In the genomic region with DNA sequence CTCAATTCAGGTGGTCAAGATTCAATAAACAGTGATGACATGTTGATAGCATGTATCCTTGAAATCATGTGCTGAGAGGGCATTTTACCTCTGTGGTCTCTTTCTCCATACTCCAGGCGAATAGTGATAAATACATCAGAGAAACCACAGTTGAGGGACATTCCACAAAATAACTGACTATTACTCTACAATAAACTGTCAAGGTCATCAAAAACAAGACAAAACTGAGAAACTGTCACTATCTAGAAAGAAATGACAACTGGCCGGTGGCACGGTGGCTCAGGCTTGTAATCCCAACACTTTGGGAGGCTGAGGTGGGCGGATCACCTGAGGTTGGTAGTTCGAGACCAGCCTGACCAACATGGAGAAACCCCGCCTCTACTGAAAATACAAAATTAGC, we compare ENCODE assay signal across 2 cellular contexts.
A peak's percentile ranks its signal among the peaks of the same experiment; 100 is the strongest.
TF ChIP-seq lines count a peak whose summit lies in the region.

No MANE protein-coding gene starts in this region.

TF ChIP-seq in HepG2, 621 proteins besides CTCF, POLR2A, EP300 and RAD21:
- TF ChIP-seq MAFK (conservative IDR thresholded peaks at IDR 0.05 in 1 of 2, IDR thresholded peaks at IDR 0.05 in 1 of 2; ENCODE audit: low read length in 2 of 2) (peak; percentile 61 to 70), ZNF460 (CRISPR knock-in tag; IDR thresholded peaks at IDR 0.05; ENCODE audit: borderline replicate concordance) (no peak), MAFF (IDR thresholded peaks at IDR 0.05; ENCODE audit: low read depth, low read length) (peak; percentile 77)

TF ChIP-seq in K562, 482 proteins besides CTCF, POLR2A, EP300 and RAD21:
- TF ChIP-seq ZBTB1 (CRISPR knock-in tag; IDR thresholded peaks at IDR 0.05; ENCODE audit: borderline replicate concordance, low read depth): no peak
- no peak for TF ChIP-seq SAFB2 (IDR thresholded peaks at IDR 0.05; ENCODE audit: borderline replicate concordance, low read depth, low read length, severe bottlenecking)
- no peak for TF ChIP-seq ZC3H11A (IDR thresholded peaks at IDR 0.05; ENCODE audit: low read depth, low read length)
- TF ChIP-seq ZNF79 (CRISPR knock-in tag; IDR thresholded peaks at IDR 0.05; ENCODE audit: low read depth): no peak
- TF ChIP-seq ZNF316 (IDR thresholded peaks at IDR 0.05): peak; percentile 48
- no peak for TF ChIP-seq DEAF1 (CRISPR knock-in tag; IDR thresholded peaks at IDR 0.05)
